24 cellular contexts compared by ENCODE assay signal in the genomic region with DNA sequence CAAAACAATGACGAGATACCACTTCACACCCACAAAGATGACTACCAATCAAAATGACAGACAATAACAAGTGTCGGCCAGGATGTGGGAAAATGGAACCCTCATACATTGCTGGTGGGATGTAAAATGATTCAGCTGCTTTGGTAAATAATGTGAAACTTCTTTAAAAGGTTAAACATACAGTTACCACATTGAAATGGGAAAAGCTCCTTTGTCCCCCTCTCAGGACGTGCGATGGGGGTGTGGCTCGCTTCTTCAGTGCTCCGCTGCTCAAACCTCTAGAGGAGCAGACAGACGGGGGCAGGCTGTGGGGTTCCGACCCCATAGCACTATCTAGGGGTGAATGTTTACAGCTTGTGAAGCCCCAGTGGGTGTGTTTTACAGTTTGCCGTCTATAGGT. TPM values are rescaled to one million over a fixed set of nuclear protein-coding genes. Genes with fewer than 3 reads are reported as not detected.
A peak's percentile ranks its signal among the peaks of the same experiment; 100 is the strongest.
DNase-seq lines count a peak whose midpoint lies in the region; ATAC-seq and TF ChIP-seq lines count a peak whose summit lies in the region.
"Had no signal": no experiment of that assay in that cellular context is flagged by ENCODE, and none has a peak within 500 bp of the region (broad histone marks: within the 10 kb centered on the region; RNA-seq: fewer than 3 reads in every experiment).

No MANE protein-coding gene starts in this region.

- ATAC-seq in activated CD8-positive, alpha-beta T cell treated with anti-CD3 and anti-CD28 coated beads for 36 hours, result peak; percentile 83
- ATAC-seq in effector memory CD8-positive, alpha-beta T cell (replicated peaks), result peak; percentile 93
- ATAC-seq in stimulated activated naive CD8-positive, alpha-beta T cell treated with anti-CD3 and anti-CD28 coated beads, Interleukin-15, Interleukin-2, amounts not matched to agents 100 U/mL and 50 U/mL, for 24 hours, result peak; percentile 36
- ATAC-seq in GM19328 (IDR thresholded peaks at IDR 0.05; ENCODE audit: unreplicated experiment), result no peak
- no peak for ATAC-seq in GM18505 (IDR thresholded peaks at IDR 0.05; ENCODE audit: unreplicated experiment)
- no peak for ATAC-seq in naive thymus-derived CD8-positive, alpha-beta T cell

- peaks cover 8% of the 10 kb centered on the region for H3K4me1 Mint-ChIP-seq in activated CD8-positive, alpha-beta T cell treated with anti-CD3 and anti-CD28 coated beads for 36 hours (ENCODE audit: low read depth)
- H3K4me1 Mint-ChIP-seq in effector memory CD8-positive, alpha-beta T cell (ENCODE audit: low read depth in 2 of 2), result peaks cover 10 to 21% of the 10 kb centered on the region in 2 donors
- H3K4me1 Mint-ChIP-seq in naive thymus-derived CD8-positive, alpha-beta T cell, result peaks cover 0 to 13% (median 4%) of the 10 kb centered on the region in 4 donors
- H3K4me1 Mint-ChIP-seq: B cell had no signal

- H3K27me3 Mint-ChIP-seq in activated CD8-positive, alpha-beta T cell treated with anti-CD3 and anti-CD28 coated beads for 36 hours, result no peaks in the 10 kb centered on the region
- no peaks in the 10 kb centered on the region for H3K27me3 Mint-ChIP-seq in effector memory CD8-positive, alpha-beta T cell
- H3K27me3 Mint-ChIP-seq in naive thymus-derived CD8-positive, alpha-beta T cell, result peaks cover 0 to 8% (median 0%) of the 10 kb centered on the region in 5 donors

- CTCF ChIA-PET in activated CD8-positive, alpha-beta T cell treated with anti-CD3 and anti-CD28 coated beads for 36 hours (lab: Charles Lee), result no interaction called here

- DNase-seq in LHCN-M2 (ENCODE audit: low read depth), result peak; percentile 41
- DNase-seq in activated CD8-positive, alpha-beta T cell treated with anti-CD3 and anti-CD28 coated beads for 36 hours, result peak; percentile 46
- DNase-seq in effector memory CD8-positive, alpha-beta T cell, result peak in 2 of 3 experiments; percentile 4 to 54
- no peak for DNase-seq in stimulated activated naive CD8-positive, alpha-beta T cell treated with anti-CD3 and anti-CD28 coated beads, Interleukin-15, Interleukin-2, amounts not matched to agents 100 U/mL and 50 U/mL, for 24 hours
- no peak for DNase-seq in naive thymus-derived CD8-positive, alpha-beta T cell
- DNase-seq: Calu3, DMS153, DND-41, GM23248, H7, KG1, NCI-H1092, NCI-H1417 treated with DMSO at 0.1 percent for 48 hours, NCI-H1694 treated with DMSO at 0.1 percent for 48 hours, NCI-H2081, NCI-H2227 treated with DMSO at 0.1 percent for 48 hours, NCI-H69, Peyer's patch, SHP77 treated with DMSO at 0.1 percent for 48 hours, SK-N-SH had no signal

- H3K4me3 Mint-ChIP-seq in activated CD8-positive, alpha-beta T cell treated with anti-CD3 and anti-CD28 coated beads for 36 hours, result no peak overlapping the region
- H3K4me3 Mint-ChIP-seq in effector memory CD8-positive, alpha-beta T cell, result peak overlapping the region; percentile 54 to 66
- H3K4me3 Mint-ChIP-seq in naive thymus-derived CD8-positive, alpha-beta T cell, result peak overlapping the region in 2 of 10 donors; percentile 29 to 71
- H3K4me3 Mint-ChIP-seq: B cell had no signal

- no peak for TF ChIP-seq POLR2A in GM18505 (IDR thresholded peaks at IDR 0.05; ENCODE audit: borderline replicate concordance, extremely low read depth, insufficient read depth, insufficient read length)

- TF ChIP-seq CTCF in activated CD8-positive, alpha-beta T cell treated with anti-CD3 and anti-CD28 coated beads for 36 hours (IDR thresholded peaks at IDR 0.05), result no peak

- intact Hi-C loops in activated CD8-positive, alpha-beta T cell treated with anti-CD3 and anti-CD28 coated beads for 36 hours (cut with micrococcal nuclease), result no loop called here

- H3K27ac Mint-ChIP-seq in activated CD8-positive, alpha-beta T cell treated with anti-CD3 and anti-CD28 coated beads for 36 hours, result peak overlapping the region; percentile 5
- peak overlapping the region; percentile 36 to 84 for H3K27ac Mint-ChIP-seq in effector memory CD8-positive, alpha-beta T cell
- peak overlapping the region in 1 of 10 donors; percentile 11 for H3K27ac Mint-ChIP-seq in naive thymus-derived CD8-positive, alpha-beta T cell
- H3K27ac Mint-ChIP-seq: B cell had no signal

- no peaks in the 10 kb centered on the region for H3K9me3 Mint-ChIP-seq in activated CD8-positive, alpha-beta T cell treated with anti-CD3 and anti-CD28 coated beads for 36 hours
- no peaks in the 10 kb centered on the region for H3K9me3 Mint-ChIP-seq in effector memory CD8-positive, alpha-beta T cell
- H3K9me3 Mint-ChIP-seq in naive thymus-derived CD8-positive, alpha-beta T cell, result no peaks in the 10 kb centered on the region

- POLR2A ChIA-PET in activated CD8-positive, alpha-beta T cell treated with anti-CD3 and anti-CD28 coated beads for 36 hours (lab: Charles Lee), result interaction anchor here (0.6 kb wide), 1 partner anchor 25 kb away, joined by 4 read pairs; a partner anchor contains a TSS
- POLR2A ChIA-PET in naive thymus-derived CD8-positive, alpha-beta T cell (lab: Charles Lee), result interaction anchor here (0.7 kb wide), 1 partner anchor 25 kb away, joined by 3 read pairs; a partner anchor contains a TSS

- no peaks in the 10 kb centered on the region for H3K36me3 Mint-ChIP-seq in activated CD8-positive, alpha-beta T cell treated with anti-CD3 and anti-CD28 coated beads for 36 hours (ENCODE audit: low read depth)
- H3K36me3 Mint-ChIP-seq in effector memory CD8-positive, alpha-beta T cell (ENCODE audit: insufficient read depth), result peaks cover 3% of the 10 kb centered on the region
- peaks cover 5 to 17% (median 13%) of the 10 kb centered on the region in 3 donors for H3K36me3 Mint-ChIP-seq in naive thymus-derived CD8-positive, alpha-beta T cell

RNA-seq across cellular contexts. Expression of a gene that starts 8.0 kb away (rescaled TPM):
- 7.2 and 8.1 TPM in 2 replicates for total RNA-seq in LHCN-M2 (2014; rRNA removed)
- polyA plus RNA-seq in LHCN-M2 (2012), result 2.8 TPM
- total RNA-seq in activated CD8-positive, alpha-beta T cell treated with anti-CD3 and anti-CD28 coated beads for 36 hours, result 1 to 10 TPM; 2.8 to 3.2 TPM
- total RNA-seq in naive thymus-derived CD8-positive, alpha-beta T cell, result 10 to 100 TPM; 22.5 to 23.6 TPM
- polyA plus RNA-seq in naive thymus-derived CD8-positive, alpha-beta T cell, result 1 to 10 TPM; 4.9 to 6.1 (median 5.8) TPM

RNA-seq across cellular contexts. Expression of a gene that starts 12.2 kb away (rescaled TPM):
- total RNA-seq in LHCN-M2 (2014; rRNA removed), result 0.19 TPM in 1 of 2 replicates, not detected in the other
- polyA plus RNA-seq in LHCN-M2 (2012), result 0.39 TPM
- total RNA-seq in activated CD8-positive, alpha-beta T cell treated with anti-CD3 and anti-CD28 coated beads for 36 hours, result under 1 TPM; 0.43 to 0.78 TPM
- total RNA-seq in naive thymus-derived CD8-positive, alpha-beta T cell, result 1 to 10 TPM; 5.2 to 5.8 TPM
- 1 to 10 TPM in 2 of 3 donors, not detected in 1; 1.5 to 2.6 TPM for polyA plus RNA-seq in naive thymus-derived CD8-positive, alpha-beta T cell
- total RNA-seq: NCI-H460 had no signal

RNA-seq across cellular contexts. Expression of a gene that starts 25.3 kb away (rescaled TPM):
- 19.1 and 19.4 TPM in 2 replicates for total RNA-seq in LHCN-M2 (2014; rRNA removed)
- polyA plus RNA-seq in LHCN-M2 (2012), result 6.2 TPM
- total RNA-seq in activated CD8-positive, alpha-beta T cell treated with anti-CD3 and anti-CD28 coated beads for 36 hours, result 10 to 100 TPM; 10.0 to 10.2 TPM
- total RNA-seq in naive thymus-derived CD8-positive, alpha-beta T cell, result 10 to 100 TPM; 28.7 to 29.5 TPM
- polyA plus RNA-seq in naive thymus-derived CD8-positive, alpha-beta T cell, result 10 to 100 TPM; 18.5 to 19.2 (median 19.1) TPM

Comparison
In these comparisons a context has a peak if more than half of its experiments do, and no peak if none do; other contexts are left out.
1. DNase-seq: peak in LHCN-M2 (single experiment), activated CD8-positive, alpha-beta T cell treated with anti-CD3 and anti-CD28 coated beads for 36 hours (single experiment) and effector memory CD8-positive, alpha-beta T cell (2 of 3); none in stimulated activated naive CD8-positive, alpha-beta T cell treated with anti-CD3 and anti-CD28 coated beads, Interleukin-15, Interleukin-2, amounts not matched to agents 100 U/mL and 50 U/mL, for 24 hours (single experiment) and naive thymus-derived CD8-positive, alpha-beta T cell (0 of 10).
2. ATAC-seq: peak in activated CD8-positive, alpha-beta T cell treated with anti-CD3 and anti-CD28 coated beads for 36 hours (single experiment), effector memory CD8-positive, alpha-beta T cell (single experiment) and stimulated activated naive CD8-positive, alpha-beta T cell treated with anti-CD3 and anti-CD28 coated beads, Interleukin-15, Interleukin-2, amounts not matched to agents 100 U/mL and 50 U/mL, for 24 hours (single experiment); none in GM19328 (single experiment), GM18505 (single experiment) and naive thymus-derived CD8-positive, alpha-beta T cell (0 of 2).